ENCODE assay signal across 8 cellular contexts in genomic region chr9:123929870-123930831, GRCh38. TPM values are rescaled to one million over a fixed set of nuclear protein-coding genes. Genes with fewer than 3 reads are reported as not detected.
DNase-seq lines count a peak whose midpoint lies in the region; TF ChIP-seq lines count a peak whose summit lies in the region.

TSS of gene DENND1A (minus strand) at chr9:123930126. CDS start at chr9:123929905, 221 bp downstream.

- H3K9me3 Mint-ChIP-seq in H9 = peaks cover 0 to under 1% of the 10 kb centered on the region in 2 experiments; a peak in 1 of 5 replicates
- H3K9me3 Mint-ChIP-seq in activated naive CD4-positive, alpha-beta T cell treated with anti-CD3 and anti-CD28 coated beads for 36 hours = no peaks in the 10 kb centered on the region

- peak within 1 kb of the TSS; percentile 25 for H3T11ph ChIP-seq in H9 (ENCODE audit: low read length)

- H3K23me2 ChIP-seq in H9 (ENCODE audit: insufficient read length, low read depth, low read length, poor library complexity, severe bottlenecking) = peaks cover 10% of the 10 kb centered on the region

- no peak within 1 kb of the TSS for H2BK120ac ChIP-seq in H9 (ENCODE audit: low read depth, low read length, poor library complexity, severe bottlenecking)

- peak within 1 kb of the TSS; percentile 45 for H3K9ac ChIP-seq in H9 (ENCODE audit: extremely low read depth, insufficient read length, low read length)

- no peak within 1 kb of the TSS for H2BK20ac ChIP-seq in H9 (ENCODE audit: low read depth, low read length, poor library complexity, severe bottlenecking)

- peaks cover 0 to 2% (median 0%) of the 10 kb centered on the region in 3 experiments; a peak in 2 of 7 replicates for H3K36me3 Mint-ChIP-seq in H9 (ENCODE audit: insufficient read depth in 1 of 3, low read depth in 3 of 3)
- H3K36me3 Mint-ChIP-seq in activated naive CD4-positive, alpha-beta T cell treated with anti-CD3 and anti-CD28 coated beads for 36 hours (ENCODE audit: low read depth) = peaks cover 4% of the 10 kb centered on the region

- no peak within 1 kb of the TSS for H3K56ac ChIP-seq in H9 (ENCODE audit: insufficient read length, low read depth, low read length)

- CTCF ChIA-PET in activated naive CD4-positive, alpha-beta T cell treated with anti-CD3 and anti-CD28 coated beads for 36 hours (lab: Charles Lee) = no interaction called here

- peaks cover 58 to 62% of the 10 kb centered on the region in 2 experiments for H3K4me1 Mint-ChIP-seq in H9
- H3K4me1 Mint-ChIP-seq in activated naive CD4-positive, alpha-beta T cell treated with anti-CD3 and anti-CD28 coated beads for 36 hours (ENCODE audit: low read depth) = peaks cover 38% of the 10 kb centered on the region

- H3K4me2 ChIP-seq in H9 (ENCODE audit: insufficient read depth, insufficient read length, low read length) = peak within 1 kb of the TSS; percentile 72

- H2AFZ ChIP-seq in H9 (ENCODE audit: low read length) = peak within 1 kb of the TSS; percentile 95

- no peak within 1 kb of the TSS for H4K8ac ChIP-seq in H9 (replicated peaks; ENCODE audit: insufficient read length, low read depth, low read length)

- no peak within 1 kb of the TSS for H3K23ac ChIP-seq in H9 (ENCODE audit: insufficient read length, low read depth, low read length)

- H3K79me1 ChIP-seq in H9 (ENCODE audit: insufficient read depth, low read depth, low read length, poor library complexity, severe bottlenecking) = no peaks in the 10 kb centered on the region

- H2BK15ac ChIP-seq in H9 (ENCODE audit: low read depth, low read length) = no peak within 1 kb of the TSS; the same call in 1 of the 2 replicates

- no peak within 1 kb of the TSS for H3K27ac ChIP-seq in H9 (ENCODE audit: insufficient read length, low read depth, low read length)

- peaks cover 2% of the 10 kb centered on the region; the same call in 1 of the 2 replicates for H3K79me2 ChIP-seq in H9 (ENCODE audit: insufficient read depth, low read length)

- no peak within 1 kb of the TSS for H2AK5ac ChIP-seq in H9 (ENCODE audit: insufficient read length, low read length)

- H3K4me1 ChIP-seq in H9 (ENCODE audit: insufficient read depth, low read length) = peaks cover 20% of the 10 kb centered on the region

- H3K36me3 ChIP-seq in MG63 = no peaks in the 10 kb centered on the region

- no peaks in the 10 kb centered on the region for H4K20me1 ChIP-seq in H9 (ENCODE audit: control insufficient read depth, insufficient read depth, insufficient read length)

- no peak within 1 kb of the TSS for H4K5ac ChIP-seq in H9 (ENCODE audit: insufficient read length, low read depth, low read length)

- peak within 1 kb of the TSS; percentile 69 for H3K4me3 ChIP-seq in MG63

- DNase-seq in ELR (ENCODE audit: low read depth) (peak; percentile 91), H9 (peak; percentile 93), MG63 (peak; percentile 92), SK-N-DZ (ENCODE audit: low spot score) (peak; percentile 88), germinal center (ENCODE audit: low spot score) (peak; percentile 97), nucleus accumbens (lab: John Stamatoyannopoulos, UW) (peak in 55 of 56 donors; percentile 30 to 91 (median 80)), superior temporal gyrus (ENCODE audit: extremely low spot score) (peak; percentile 73)
- peak; percentile 89 for DNase-seq in activated naive CD4-positive, alpha-beta T cell treated with anti-CD3 and anti-CD28 coated beads for 36 hours

- no peak within 1 kb of the TSS for H3K4ac ChIP-seq in H9 (ENCODE audit: low read depth, low read length)

- intact Hi-C loops in activated naive CD4-positive, alpha-beta T cell treated with anti-CD3 and anti-CD28 coated beads for 36 hours (cut with micrococcal nuclease) = loop anchor here (2.0 to 5.0 kb wide), 5 partner anchors 15 to 243 kb away; no protein-coding TSS in a partner anchor

- H3K27me3 ChIP-seq in H9 (ENCODE audit: insufficient read depth, low read length) (no peaks in the 10 kb centered on the region), MG63 (no peaks in the 10 kb centered on the region)

- no peak for TF ChIP-seq CTCF in H9 (conservative IDR thresholded peaks at IDR 0.05)

- peak within 1 kb of the TSS; percentile 68 for H2BK12ac ChIP-seq in H9 (ENCODE audit: insufficient read length, low read depth, low read length)

- H3K4me3 Mint-ChIP-seq in H9 = peak within 1 kb of the TSS; percentile 79 to 89
- H3K4me3 Mint-ChIP-seq in activated naive CD4-positive, alpha-beta T cell treated with anti-CD3 and anti-CD28 coated beads for 36 hours = peak within 1 kb of the TSS; percentile 79

- H3K9me3 ChIP-seq in H9 (ENCODE audit: control insufficient read depth, low read depth, low read length) = no peaks in the 10 kb centered on the region
- no peaks in the 10 kb centered on the region for H3K9me3 ChIP-seq in MG63

- no peak within 1 kb of the TSS for H4K91ac ChIP-seq in H9 (ENCODE audit: insufficient read length, low read depth, low read length)

- no peak within 1 kb of the TSS for H2BK5ac ChIP-seq in H9 (ENCODE audit: insufficient read length, low read length)

- peaks cover 29% of the 10 kb centered on the region for H3K27me3 Mint-ChIP-seq in H9 (ENCODE audit: low read depth)
- peaks cover 4% of the 10 kb centered on the region for H3K27me3 Mint-ChIP-seq in activated naive CD4-positive, alpha-beta T cell treated with anti-CD3 and anti-CD28 coated beads for 36 hours (ENCODE audit: low read depth)

- no CpG with 5 or more reads among the region's 83 CpGs for WGBS in H9 (ENCODE audit: extremely low coverage, insufficient read length, low lambda C conversion rate)

- peak within 1 kb of the TSS; percentile 94 to 96 (median 96) for H3K27ac Mint-ChIP-seq in H9
- peak within 1 kb of the TSS; percentile 78 for H3K27ac Mint-ChIP-seq in activated naive CD4-positive, alpha-beta T cell treated with anti-CD3 and anti-CD28 coated beads for 36 hours

- peak within 1 kb of the TSS; percentile 71 for H3K18ac ChIP-seq in H9 (ENCODE audit: insufficient read length, low read depth, low read length)

- H3K14ac ChIP-seq in H9 (ENCODE audit: insufficient read depth, low read length) = peak within 1 kb of the TSS; percentile 81; the same call in 1 of the 2 replicates

RNA-seq across cellular contexts. Expression of gene DENND1A, which starts in this region (rescaled TPM):
- 18.0 and 20.4 TPM in 2 replicates for total RNA-seq in H9 (2021)
- 10.6 and 35.3 TPM in 2 replicates for total RNA-seq in MG63 (2014; rRNA removed; shearing (Covaris generic); ENCODE audit: low replicate concordance)
- 9.2 and 12.8 TPM in 2 replicates for polyA plus RNA-seq in SK-N-DZ (2014; cell fraction: cytosol; rRNA removed)
- polyA plus RNA-seq in SK-N-DZ (2014; cell fraction: nucleus; rRNA removed) = 5.9 and 7.9 TPM in 2 replicates
- 10 to 100 TPM; 28.4 to 29.6 TPM for total RNA-seq in activated naive CD4-positive, alpha-beta T cell treated with anti-CD3 and anti-CD28 coated beads for 36 hours
